8 cellular contexts compared by ENCODE assay signal in genomic region chr17:78839762-78840529, GRCh38. TPM values are rescaled to one million over a fixed set of nuclear protein-coding genes. Genes with fewer than 3 reads are reported as not detected.
DNase-seq lines count a peak whose midpoint lies in the region; ATAC-seq, FAIRE-seq and TF ChIP-seq lines count a peak whose summit lies in the region.

No MANE protein-coding gene starts in this region.

- H3K36me3 Mint-ChIP-seq in T-helper 17 cell (ENCODE audit: low read depth) = peaks cover 16% of the 10 kb centered on the region

- H3K4me1 ChIP-seq in BE2C (no peaks in the 10 kb centered on the region; the same call in 1 of the 2 replicates), GM12878 (ENCODE audit: control insufficient read depth, insufficient read depth, low read length) (peaks cover 4% of the 10 kb centered on the region)

- peak overlapping the region; percentile 95 for H3K4me3 Mint-ChIP-seq in T-helper 17 cell

- SMC1A ChIA-PET in GM12878 (lab: Charles Lee; ENCODE audit: uncharacterized antibody, unreplicated experiment) = interaction anchor here (0.6 kb wide), 1 partner anchor 237 kb away, joined by 3 read pairs; no protein-coding TSS in a partner anchor

- no peak for TF ChIP-seq CTCF in BE2C (IDR thresholded peaks at IDR 0.05; ENCODE audit: low read depth, low read length)
- no peak for TF ChIP-seq CTCF in GM12878 (IDR thresholded peaks at IDR 0.05 in 2 of 3, conservative IDR thresholded peaks at IDR 0.05 in 1 of 3; ENCODE audit: control insufficient read depth in 2 of 3, extremely low read depth in 1 of 3, insufficient read depth in 1 of 3, low read depth in 3 of 3, low read length in 3 of 3)

- H2AFZ ChIP-seq in GM12878 (ENCODE audit: control insufficient read depth, low read depth, low read length) = peak overlapping the region; percentile 45; the same call in 1 of the 2 replicates

- TF ChIP-seq EP300 in GM12878 (IDR thresholded peaks at IDR 0.05; ENCODE audit: borderline replicate concordance in 1 of 2, control insufficient read depth in 1 of 2, low read depth in 2 of 2, low read length in 2 of 2) = no peak

- DNase-seq in BE2C (peak; percentile 28), T-helper 17 cell (peak; percentile 43 to 52 (median 47)), GM12878 (ENCODE audit: low read depth, low spot score) (no peak)
- DNase-seq in stimulated activated CD4-positive, alpha-beta T cell treated with anti-CD3 and anti-CD28 coated beads, Interleukin-12 subunit alpha, Interleukin-12 subunit beta, amount 100 ng/mL, for 4 hours = peak; percentile 51

- H3K9ac ChIP-seq in GM12878 (ENCODE audit: control insufficient read depth, insufficient read depth, low read length) = peak overlapping the region; percentile 98

- H3K27me3 ChIP-seq in BE2C (no peaks in the 10 kb centered on the region), GM12878 (replicated peaks in 1 of 2; ENCODE audit: control insufficient read depth in 2 of 2, insufficient read depth in 2 of 2, low read length in 1 of 2) (no peaks in the 10 kb centered on the region)

- POLR2A ChIA-PET in GM12878 (lab: Charles Lee) = interaction anchor here (0.7 to 0.8 kb wide), 2 partner anchors 102 to 122 kb away, joined by 3 read pairs; no protein-coding TSS in a partner anchor

- RAD21 ChIA-PET in GM12878 (lab: Charles Lee; ENCODE audit: unreplicated experiment) = no interaction called here

- H3K27ac Mint-ChIP-seq in T-helper 17 cell = peak overlapping the region; percentile 95

- peaks cover 33% of the 10 kb centered on the region for H3K4me1 Mint-ChIP-seq in T-helper 17 cell

- no TSS peak for BruUV-seq in GM12878 (replicated peaks; lab: Mats Ljungman, UMichigan)

- intact Hi-C loops in GM12878 (cut with micrococcal nuclease; ENCODE audit: unreplicated experiment) = no loop called here

- no peaks in the 10 kb centered on the region for H3K27me3 Mint-ChIP-seq in T-helper 17 cell

- H3K9me3 ChIP-seq in BE2C (no peaks in the 10 kb centered on the region), T-helper 17 cell (ENCODE audit: control insufficient read depth, low read length, poor library complexity, severe bottlenecking) (no peaks in the 10 kb centered on the region), GM12878 (replicated peaks; ENCODE audit: control insufficient read depth, insufficient read depth, low read length) (no peaks in the 10 kb centered on the region), iPS-18c (ENCODE audit: control insufficient read depth, insufficient read depth, low read length) (peaks cover 2% of the 10 kb centered on the region)

- ATAC-seq in GM19324 (IDR thresholded peaks at IDR 0.05; ENCODE audit: low FRiP score, unreplicated experiment) (peak; percentile 3), HG03460 (IDR thresholded peaks at IDR 0.05; ENCODE audit: unreplicated experiment) (peak; percentile 13), T-helper 17 cell (peak; percentile 37), GM12878 (peak; percentile 42), HG02938 (IDR thresholded peaks at IDR 0.05; ENCODE audit: unreplicated experiment) (no peak)

- H3K4me3 ChIP-seq in BE2C (ENCODE audit: low read depth, low read length) (peak overlapping the region; percentile 94), GM12878 (peak overlapping the region; percentile 75), iPS-18c (ENCODE audit: insufficient read depth, low read depth, low read length) (peak overlapping the region; percentile 88)

- peaks cover 50% of the 10 kb centered on the region for H3K79me2 ChIP-seq in GM12878 (ENCODE audit: control insufficient read depth, insufficient read depth, low read length)

- peak overlapping the region; percentile 76 for H3K4me2 ChIP-seq in GM12878 (ENCODE audit: control insufficient read depth, insufficient read depth)

- under 1% methylated on average over 53 of the region's 73 CpGs for WGBS in GM12878 (ENCODE audit: insufficient coverage, insufficient replicate concordance, low lambda C conversion rate, missing lambda C conversion rate)

- H3K36me3 ChIP-seq in BE2C = peaks cover 29% of the 10 kb centered on the region
- H3K36me3 ChIP-seq in GM12878 (ENCODE audit: control insufficient read depth in 2 of 2, insufficient read depth in 2 of 2, low read length in 1 of 2) = peaks cover 14 to 17% of the 10 kb centered on the region in 2 experiments; a peak in 3 of 4 replicates

- no peak for FAIRE-seq in GM12878 (lab: Jason Lieb, UNC)

- H3K27ac ChIP-seq in GM12878 (ENCODE audit: control insufficient read depth, insufficient read depth) = peak overlapping the region; percentile 83

- no peak for TF ChIP-seq POLR2A in GM12878 (IDR thresholded peaks at IDR 0.05; ENCODE audit: low read depth, low read length)

- no peak for TF ChIP-seq RAD21 in GM12878 (IDR thresholded peaks at IDR 0.05; ENCODE audit: insufficient read depth, low read depth, low read length)

- CTCF ChIA-PET in GM12878 (lab: Yijun Ruan, JAX) = interaction anchor here (0.6 kb wide), 1 partner anchor 18 kb away, joined by 3 read pairs; no protein-coding TSS in a partner anchor

- no peaks in the 10 kb centered on the region; the same call in 1 of the 2 replicates for H4K20me1 ChIP-seq in GM12878 (ENCODE audit: control insufficient read depth, insufficient read depth)

- in situ Hi-C loops in GM12878 (cut with MboI) = no loop called here

TF ChIP-seq in GM12878, 131 proteins besides CTCF, POLR2A, EP300 and RAD21:
- TF ChIP-seq DPF2 (IDR thresholded peaks at IDR 0.05) = peak; percentile 23; the same call in 1 of the 2 replicates
- TF ChIP-seq HDAC6 (IDR thresholded peaks at IDR 0.05; ENCODE audit: unreplicated experiment) = no peak
- TF ChIP-seq NKRF (conservative IDR thresholded peaks at IDR 0.05) = peak; percentile 9; the same call in 1 of the 2 replicates
- no peak for TF ChIP-seq CBX5 (IDR thresholded peaks at IDR 0.05; ENCODE audit: low read depth)
- TF ChIP-seq TAF1 (IDR thresholded peaks at IDR 0.05; ENCODE audit: borderline replicate concordance, low read depth, low read length) = 0 out of 2 replicates have a peak, but pooled peaks have one; percentile 7
- TF ChIP-seq GATAD2B (conservative IDR thresholded peaks at IDR 0.05; ENCODE audit: low read depth) = 0 out of 2 replicates have a peak, but pooled peaks have one; percentile 14

RNA-seq across cellular contexts. Expression of gene USP36, which starts 0.7 kb away (rescaled TPM):
- polyA plus RNA-seq in BE2C (2012; ENCODE audit: insufficient read depth, insufficient read length, low read depth) = 110 TPM
- 100 to 1,000 TPM; 418 to 474 TPM for total RNA-seq in T-helper 17 cell
- total RNA-seq in GM12878 (2013; cell fraction: nucleolus; rRNA removed) = 132 and 138 TPM in 2 replicates
- 13.6 and 19.7 TPM in 2 replicates for total RNA-seq in GM12878 (2014; rRNA removed)
- total RNA-seq in GM12878 (2014; rRNA removed; fragmentation: Illumina TruSeq; extraction: Trizol) = 15.6 and 18.5 TPM in 2 replicates
- total RNA-seq in GM12878 (2021) = 65.7 and 72.6 TPM in 2 replicates
- 30.5 TPM for polyA plus RNA-seq in GM12878 (2011; ENCODE audit: low read depth)
- polyA plus RNA-seq in GM12878 (2011; rRNA removed) = 19.2 and 35.0 TPM in 2 replicates
- 25.6 and 32.8 TPM in 2 replicates for polyA plus RNA-seq in GM12878 (2011; cell fraction: cytosol; rRNA removed)
- 105 and 115 TPM in 2 replicates for polyA plus RNA-seq in GM12878 (2011; cell fraction: nucleus; rRNA removed)
- 45.1 and 52.4 TPM in 2 replicates for polyA plus RNA-seq in GM12878 (2012)
- polyA plus RNA-seq in GM12878 (2014; fragmentation: Illumina TruSeq; extraction: Trizol) = 36.0 and 43.0 TPM in 2 replicates
- polyA plus RNA-seq in GM12878 (2014; fragmentation: Nextera tagmentation; extraction: Ambion mirVana) = 10 to 100 TPM in 1 of 2 experiments, 1 to 10 TPM in 1; 7.2 to 12.4 TPM
- polyA plus RNA-seq in GM12878 (2014; rRNA removed) = 33.1 and 41.6 TPM in 2 replicates
- 10 to 100 TPM; 34.1 to 34.8 TPM for polyA plus RNA-seq in GM12878 (2016; fragmentation: Nextera tagmentation; extraction: Ambion mirVana)
- 43.5 and 52.6 TPM in 2 replicates for polyA minus RNA-seq in GM12878 (2011; rRNA and poly(A)+ RNA removed)
- 8.3 and 19.9 TPM in 2 replicates for polyA minus RNA-seq in GM12878 (2011; cell fraction: cytosol; rRNA and poly(A)+ RNA removed)
- 28.8 and 38.0 TPM in 2 replicates for polyA minus RNA-seq in GM12878 (2011; cell fraction: nucleus; rRNA and poly(A)+ RNA removed)

RNA-seq across cellular contexts. Expression of gene CYTH1, which starts 57.9 kb away (rescaled TPM):
- 51.1 TPM for polyA plus RNA-seq in BE2C (2012; ENCODE audit: insufficient read depth, insufficient read length, low read depth)
- total RNA-seq in T-helper 17 cell (100 to 1,000 TPM; 462 to 497 TPM), GM12878 (2014; rRNA removed) (92.6 and 97.8 TPM in 2 replicates), GM12878 (2014; rRNA removed; fragmentation: Illumina TruSeq; extraction: Trizol) (130 and 134 TPM in 2 replicates), GM12878 (2021) (165 and 167 TPM in 2 replicates)
- 559 and 619 TPM in 2 replicates for total RNA-seq in GM12878 (2013; cell fraction: nucleolus; rRNA removed)
- 88.3 TPM for polyA plus RNA-seq in GM12878 (2011; ENCODE audit: low read depth)
- polyA plus RNA-seq in GM12878 (2011; rRNA removed) (141 and 188 TPM in 2 replicates), GM12878 (2014; fragmentation: Illumina TruSeq; extraction: Trizol) (160 and 179 TPM in 2 replicates), GM12878 (2014; fragmentation: Nextera tagmentation; extraction: Ambion mirVana) (10 to 100 TPM in 1 of 2 experiments, 1 to 10 TPM in 1; 6.6 to 11.8 TPM), GM12878 (2014; rRNA removed) (162 and 172 TPM in 2 replicates), GM12878 (2016; fragmentation: Nextera tagmentation; extraction: Ambion mirVana) (100 to 1,000 TPM; 138 to 153 TPM)
- polyA plus RNA-seq in GM12878 (2011; cell fraction: cytosol; rRNA removed) = 170 and 179 TPM in 2 replicates
- polyA plus RNA-seq in GM12878 (2011; cell fraction: nucleus; rRNA removed) = 778 and 997 TPM in 2 replicates
- 136 and 161 TPM in 2 replicates for polyA plus RNA-seq in GM12878 (2012)
- polyA minus RNA-seq in GM12878 (2011; rRNA and poly(A)+ RNA removed) = 135 and 140 TPM in 2 replicates
- polyA minus RNA-seq in GM12878 (2011; cell fraction: cytosol; rRNA and poly(A)+ RNA removed) = 38.6 and 44.8 TPM in 2 replicates
- polyA minus RNA-seq in GM12878 (2011; cell fraction: nucleus; rRNA and poly(A)+ RNA removed) = 165 and 192 TPM in 2 replicates
